1 cellular context compared by ENCODE assay signal in the genomic region with DNA sequence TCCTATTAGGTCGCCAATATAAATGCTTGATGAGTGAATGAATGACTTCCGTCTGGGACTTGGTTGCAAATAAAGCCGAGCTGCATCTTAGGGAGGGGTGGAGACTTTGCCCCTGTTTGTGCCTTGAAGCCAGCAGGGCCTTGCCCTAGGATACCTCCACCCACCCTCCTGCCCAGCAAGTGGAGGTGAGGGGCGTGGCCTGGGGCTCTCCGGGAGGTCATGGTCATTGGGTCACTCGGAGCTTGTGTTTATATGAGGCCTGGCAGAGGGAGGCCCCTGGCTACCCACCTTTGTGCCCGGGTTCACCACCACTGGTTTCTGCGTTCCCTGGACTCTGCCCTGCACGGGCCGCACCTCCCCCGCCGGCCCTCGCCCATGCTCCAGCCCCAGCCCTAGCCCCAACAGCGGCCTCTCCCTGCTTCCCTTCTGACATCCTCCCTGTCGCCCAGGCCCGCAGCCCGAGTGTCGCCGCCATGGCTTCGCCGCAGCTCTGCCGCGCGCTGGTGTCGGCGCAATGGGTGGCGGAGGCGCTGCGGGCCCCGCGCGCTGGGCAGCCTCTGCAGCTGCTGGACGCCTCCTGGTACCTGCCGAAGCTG.
A peak's percentile ranks its signal among the peaks of the same experiment; 100 is the strongest.
TF ChIP-seq lines count a peak whose summit lies in the region.

No MANE protein-coding gene starts in this region.

TF ChIP-seq in HepG2, 621 proteins besides CTCF, POLR2A, EP300 and RAD21 (continued from another document and continues in another):
- TF ChIP-seq, protein P1, sequence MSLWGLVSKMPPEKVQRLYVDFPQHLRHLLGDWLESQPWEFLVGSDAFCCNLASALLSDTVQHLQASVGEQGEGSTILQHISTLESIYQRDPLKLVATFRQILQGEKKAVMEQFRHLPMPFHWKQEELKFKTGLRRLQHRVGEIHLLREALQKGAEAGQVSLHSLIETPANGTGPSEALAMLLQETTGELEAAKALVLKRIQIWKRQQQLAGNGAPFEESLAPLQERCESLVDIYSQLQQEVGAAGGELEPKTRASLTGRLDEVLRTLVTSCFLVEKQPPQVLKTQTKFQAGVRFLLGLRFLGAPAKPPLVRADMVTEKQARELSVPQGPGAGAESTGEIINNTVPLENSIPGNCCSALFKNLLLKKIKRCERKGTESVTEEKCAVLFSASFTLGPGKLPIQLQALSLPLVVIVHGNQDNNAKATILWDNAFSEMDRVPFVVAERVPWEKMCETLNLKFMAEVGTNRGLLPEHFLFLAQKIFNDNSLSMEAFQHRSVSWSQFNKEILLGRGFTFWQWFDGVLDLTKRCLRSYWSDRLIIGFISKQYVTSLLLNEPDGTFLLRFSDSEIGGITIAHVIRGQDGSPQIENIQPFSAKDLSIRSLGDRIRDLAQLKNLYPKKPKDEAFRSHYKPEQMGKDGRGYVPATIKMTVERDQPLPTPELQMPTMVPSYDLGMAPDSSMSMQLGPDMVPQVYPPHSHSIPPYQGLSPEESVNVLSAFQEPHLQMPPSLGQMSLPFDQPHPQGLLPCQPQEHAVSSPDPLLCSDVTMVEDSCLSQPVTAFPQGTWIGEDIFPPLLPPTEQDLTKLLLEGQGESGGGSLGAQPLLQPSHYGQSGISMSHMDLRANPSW (CRISPR knock-in tag; IDR thresholded peaks at IDR 0.05; ENCODE audit: borderline replicate concordance), result no peak
- TF ChIP-seq ZNF598 (CRISPR knock-in tag; IDR thresholded peaks at IDR 0.05; ENCODE audit: borderline replicate concordance) (no peak), ZSCAN31 (CRISPR knock-in tag; IDR thresholded peaks at IDR 0.05; ENCODE audit: low read depth) (no peak), CENPX (CRISPR knock-in tag; IDR thresholded peaks at IDR 0.05) (no peak), ZNF577 (CRISPR knock-in tag; IDR thresholded peaks at IDR 0.05; ENCODE audit: borderline replicate concordance, low read depth) (no peak), GABPB1 (CRISPR knock-in tag; IDR thresholded peaks at IDR 0.05) (peak; percentile 61), ZNF121 (CRISPR knock-in tag; IDR thresholded peaks at IDR 0.05) (no peak), SRY (CRISPR knock-in tag; IDR thresholded peaks at IDR 0.05) (no peak), SKI (IDR thresholded peaks at IDR 0.05; ENCODE audit: partially characterized antibody) (peak; percentile 81), LCORL (IDR thresholded peaks at IDR 0.05) (no peak), LCORL (CRISPR knock-in tag; IDR thresholded peaks at IDR 0.05) (peak; percentile 91), ZNF781 (CRISPR knock-in tag; IDR thresholded peaks at IDR 0.05; ENCODE audit: borderline replicate concordance, not compliant biosample characterization) (no peak), BORCS8-MEF2B (CRISPR knock-in tag; IDR thresholded peaks at IDR 0.05) (peak; percentile 46; the same call in 1 of the 2 replicates), SIX1 (CRISPR knock-in tag; IDR thresholded peaks at IDR 0.05; ENCODE audit: borderline replicate concordance) (no peak), CENPT (CRISPR knock-in tag; IDR thresholded peaks at IDR 0.05; ENCODE audit: low read depth) (no peak), ZKSCAN5 (CRISPR knock-in tag; IDR thresholded peaks at IDR 0.05) (0 out of 2 replicates have a peak, but pooled peaks have one; percentile 39), MEIS2 (CRISPR knock-in tag; IDR thresholded peaks at IDR 0.05) (peak; percentile 46; the same call in 1 of the 2 replicates), MLLT10 (CRISPR knock-in tag; IDR thresholded peaks at IDR 0.05) (no peak), RBFOX2 (IDR thresholded peaks at IDR 0.05; ENCODE audit: low read depth, low read length) (peak; percentile 97), SOX13 (IDR thresholded peaks at IDR 0.05) (no peak), SOX13 (CRISPR knock-in tag; conservative IDR thresholded peaks at IDR 0.05 in 1 of 2, IDR thresholded peaks at IDR 0.05 in 1 of 2) (peak in 1 of 2 experiments; percentile 55; a peak in 2 of 4 replicates), NCOA1 (CRISPR knock-in tag; IDR thresholded peaks at IDR 0.05) (no peak), ZMYM4 (CRISPR knock-in tag; IDR thresholded peaks at IDR 0.05) (peak; percentile 80), CC2D1A (CRISPR knock-in tag; IDR thresholded peaks at IDR 0.05) (no peak), SRSF9 (IDR thresholded peaks at IDR 0.05; ENCODE audit: borderline replicate concordance, insufficient read depth, low read depth, low read length, poor library complexity, severe bottlenecking) (no peak), BRD4 (CRISPR knock-in tag; IDR thresholded peaks at IDR 0.05) (0 out of 2 replicates have a peak, but pooled peaks have one; percentile 26), ZNF331 (CRISPR knock-in tag; IDR thresholded peaks at IDR 0.05) (peak; percentile 15; the same call in 1 of the 2 replicates), HNRNPH1 (optimal IDR thresholded peaks at IDR 0.05; ENCODE audit: low read depth, low read length) (no peak), ZNF17 (CRISPR knock-in tag; IDR thresholded peaks at IDR 0.05) (no peak), SALL1 (CRISPR knock-in tag; IDR thresholded peaks at IDR 0.05) (peak; percentile 91), PRMT3 (CRISPR knock-in tag; IDR thresholded peaks at IDR 0.05; ENCODE audit: borderline replicate concordance, low read depth) (peak; percentile 61; the same call in 1 of the 2 replicates), NFRKB (IDR thresholded peaks at IDR 0.05) (no peak), THAP11 (CRISPR knock-in tag; IDR thresholded peaks at IDR 0.05) (no peak), MXD4 (CRISPR knock-in tag; IDR thresholded peaks at IDR 0.05) (no peak), KLF9 (CRISPR knock-in tag; IDR thresholded peaks at IDR 0.05; ENCODE audit: low read depth) (no peak), NAIF1 (CRISPR knock-in tag; IDR thresholded peaks at IDR 0.05; ENCODE audit: borderline replicate concordance) (no peak), KDM6A (CRISPR knock-in tag; IDR thresholded peaks at IDR 0.05; ENCODE audit: low read depth) (peak; percentile 53), KDM1A (CRISPR knock-in tag; IDR thresholded peaks at IDR 0.05) (0 out of 2 replicates have a peak, but pooled peaks have one; percentile 8), ZFX (CRISPR knock-in tag; IDR thresholded peaks at IDR 0.05; ENCODE audit: low read depth) (peak; percentile 69), ZNF772 (CRISPR knock-in tag; IDR thresholded peaks at IDR 0.05) (no peak), MEIS1 (CRISPR knock-in tag; IDR thresholded peaks at IDR 0.05; ENCODE audit: borderline replicate concordance) (no peak), MBD4 (IDR thresholded peaks at IDR 0.05; ENCODE audit: borderline replicate concordance, low read length) (no peak)
- TF ChIP-seq, protein P2, sequence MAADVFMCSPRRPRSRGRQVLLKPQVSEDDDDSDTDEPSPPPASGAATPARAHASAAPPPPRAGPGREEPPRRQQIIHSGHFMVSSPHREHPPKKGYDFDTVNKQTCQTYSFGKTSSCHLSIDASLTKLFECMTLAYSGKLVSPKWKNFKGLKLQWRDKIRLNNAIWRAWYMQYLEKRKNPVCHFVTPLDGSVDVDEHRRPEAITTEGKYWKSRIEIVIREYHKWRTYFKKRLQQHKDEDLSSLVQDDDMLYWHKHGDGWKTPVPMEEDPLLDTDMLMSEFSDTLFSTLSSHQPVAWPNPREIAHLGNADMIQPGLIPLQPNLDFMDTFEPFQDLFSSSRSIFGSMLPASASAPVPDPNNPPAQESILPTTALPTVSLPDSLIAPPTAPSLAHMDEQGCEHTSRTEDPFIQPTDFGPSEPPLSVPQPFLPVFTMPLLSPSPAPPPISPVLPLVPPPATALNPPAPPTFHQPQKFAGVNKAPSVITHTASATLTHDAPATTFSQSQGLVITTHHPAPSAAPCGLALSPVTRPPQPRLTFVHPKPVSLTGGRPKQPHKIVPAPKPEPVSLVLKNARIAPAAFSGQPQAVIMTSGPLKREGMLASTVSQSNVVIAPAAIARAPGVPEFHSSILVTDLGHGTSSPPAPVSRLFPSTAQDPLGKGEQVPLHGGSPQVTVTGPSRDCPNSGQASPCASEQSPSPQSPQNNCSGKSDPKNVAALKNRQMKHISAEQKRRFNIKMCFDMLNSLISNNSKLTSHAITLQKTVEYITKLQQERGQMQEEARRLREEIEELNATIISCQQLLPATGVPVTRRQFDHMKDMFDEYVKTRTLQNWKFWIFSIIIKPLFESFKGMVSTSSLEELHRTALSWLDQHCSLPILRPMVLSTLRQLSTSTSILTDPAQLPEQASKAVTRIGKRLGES (CRISPR knock-in tag; IDR thresholded peaks at IDR 0.05; ENCODE audit: borderline replicate concordance), result no peak
- TF ChIP-seq, protein P3, sequence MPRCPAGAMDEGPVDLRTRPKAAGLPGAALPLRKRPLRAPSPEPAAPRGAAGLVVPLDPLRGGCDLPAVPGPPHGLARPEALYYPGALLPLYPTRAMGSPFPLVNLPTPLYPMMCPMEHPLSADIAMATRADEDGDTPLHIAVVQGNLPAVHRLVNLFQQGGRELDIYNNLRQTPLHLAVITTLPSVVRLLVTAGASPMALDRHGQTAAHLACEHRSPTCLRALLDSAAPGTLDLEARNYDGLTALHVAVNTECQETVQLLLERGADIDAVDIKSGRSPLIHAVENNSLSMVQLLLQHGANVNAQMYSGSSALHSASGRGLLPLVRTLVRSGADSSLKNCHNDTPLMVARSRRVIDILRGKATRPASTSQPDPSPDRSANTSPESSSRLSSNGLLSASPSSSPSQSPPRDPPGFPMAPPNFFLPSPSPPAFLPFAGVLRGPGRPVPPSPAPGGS (CRISPR knock-in tag; IDR thresholded peaks at IDR 0.05), result no peak
- TF ChIP-seq, protein P4, sequence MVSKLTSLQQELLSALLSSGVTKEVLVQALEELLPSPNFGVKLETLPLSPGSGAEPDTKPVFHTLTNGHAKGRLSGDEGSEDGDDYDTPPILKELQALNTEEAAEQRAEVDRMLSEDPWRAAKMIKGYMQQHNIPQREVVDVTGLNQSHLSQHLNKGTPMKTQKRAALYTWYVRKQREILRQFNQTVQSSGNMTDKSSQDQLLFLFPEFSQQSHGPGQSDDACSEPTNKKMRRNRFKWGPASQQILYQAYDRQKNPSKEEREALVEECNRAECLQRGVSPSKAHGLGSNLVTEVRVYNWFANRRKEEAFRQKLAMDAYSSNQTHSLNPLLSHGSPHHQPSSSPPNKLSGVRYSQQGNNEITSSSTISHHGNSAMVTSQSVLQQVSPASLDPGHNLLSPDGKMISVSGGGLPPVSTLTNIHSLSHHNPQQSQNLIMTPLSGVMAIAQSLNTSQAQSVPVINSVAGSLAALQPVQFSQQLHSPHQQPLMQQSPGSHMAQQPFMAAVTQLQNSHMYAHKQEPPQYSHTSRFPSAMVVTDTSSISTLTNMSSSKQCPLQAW (CRISPR knock-in tag; IDR thresholded peaks at IDR 0.05), result no peak
- TF ChIP-seq, protein P5, sequence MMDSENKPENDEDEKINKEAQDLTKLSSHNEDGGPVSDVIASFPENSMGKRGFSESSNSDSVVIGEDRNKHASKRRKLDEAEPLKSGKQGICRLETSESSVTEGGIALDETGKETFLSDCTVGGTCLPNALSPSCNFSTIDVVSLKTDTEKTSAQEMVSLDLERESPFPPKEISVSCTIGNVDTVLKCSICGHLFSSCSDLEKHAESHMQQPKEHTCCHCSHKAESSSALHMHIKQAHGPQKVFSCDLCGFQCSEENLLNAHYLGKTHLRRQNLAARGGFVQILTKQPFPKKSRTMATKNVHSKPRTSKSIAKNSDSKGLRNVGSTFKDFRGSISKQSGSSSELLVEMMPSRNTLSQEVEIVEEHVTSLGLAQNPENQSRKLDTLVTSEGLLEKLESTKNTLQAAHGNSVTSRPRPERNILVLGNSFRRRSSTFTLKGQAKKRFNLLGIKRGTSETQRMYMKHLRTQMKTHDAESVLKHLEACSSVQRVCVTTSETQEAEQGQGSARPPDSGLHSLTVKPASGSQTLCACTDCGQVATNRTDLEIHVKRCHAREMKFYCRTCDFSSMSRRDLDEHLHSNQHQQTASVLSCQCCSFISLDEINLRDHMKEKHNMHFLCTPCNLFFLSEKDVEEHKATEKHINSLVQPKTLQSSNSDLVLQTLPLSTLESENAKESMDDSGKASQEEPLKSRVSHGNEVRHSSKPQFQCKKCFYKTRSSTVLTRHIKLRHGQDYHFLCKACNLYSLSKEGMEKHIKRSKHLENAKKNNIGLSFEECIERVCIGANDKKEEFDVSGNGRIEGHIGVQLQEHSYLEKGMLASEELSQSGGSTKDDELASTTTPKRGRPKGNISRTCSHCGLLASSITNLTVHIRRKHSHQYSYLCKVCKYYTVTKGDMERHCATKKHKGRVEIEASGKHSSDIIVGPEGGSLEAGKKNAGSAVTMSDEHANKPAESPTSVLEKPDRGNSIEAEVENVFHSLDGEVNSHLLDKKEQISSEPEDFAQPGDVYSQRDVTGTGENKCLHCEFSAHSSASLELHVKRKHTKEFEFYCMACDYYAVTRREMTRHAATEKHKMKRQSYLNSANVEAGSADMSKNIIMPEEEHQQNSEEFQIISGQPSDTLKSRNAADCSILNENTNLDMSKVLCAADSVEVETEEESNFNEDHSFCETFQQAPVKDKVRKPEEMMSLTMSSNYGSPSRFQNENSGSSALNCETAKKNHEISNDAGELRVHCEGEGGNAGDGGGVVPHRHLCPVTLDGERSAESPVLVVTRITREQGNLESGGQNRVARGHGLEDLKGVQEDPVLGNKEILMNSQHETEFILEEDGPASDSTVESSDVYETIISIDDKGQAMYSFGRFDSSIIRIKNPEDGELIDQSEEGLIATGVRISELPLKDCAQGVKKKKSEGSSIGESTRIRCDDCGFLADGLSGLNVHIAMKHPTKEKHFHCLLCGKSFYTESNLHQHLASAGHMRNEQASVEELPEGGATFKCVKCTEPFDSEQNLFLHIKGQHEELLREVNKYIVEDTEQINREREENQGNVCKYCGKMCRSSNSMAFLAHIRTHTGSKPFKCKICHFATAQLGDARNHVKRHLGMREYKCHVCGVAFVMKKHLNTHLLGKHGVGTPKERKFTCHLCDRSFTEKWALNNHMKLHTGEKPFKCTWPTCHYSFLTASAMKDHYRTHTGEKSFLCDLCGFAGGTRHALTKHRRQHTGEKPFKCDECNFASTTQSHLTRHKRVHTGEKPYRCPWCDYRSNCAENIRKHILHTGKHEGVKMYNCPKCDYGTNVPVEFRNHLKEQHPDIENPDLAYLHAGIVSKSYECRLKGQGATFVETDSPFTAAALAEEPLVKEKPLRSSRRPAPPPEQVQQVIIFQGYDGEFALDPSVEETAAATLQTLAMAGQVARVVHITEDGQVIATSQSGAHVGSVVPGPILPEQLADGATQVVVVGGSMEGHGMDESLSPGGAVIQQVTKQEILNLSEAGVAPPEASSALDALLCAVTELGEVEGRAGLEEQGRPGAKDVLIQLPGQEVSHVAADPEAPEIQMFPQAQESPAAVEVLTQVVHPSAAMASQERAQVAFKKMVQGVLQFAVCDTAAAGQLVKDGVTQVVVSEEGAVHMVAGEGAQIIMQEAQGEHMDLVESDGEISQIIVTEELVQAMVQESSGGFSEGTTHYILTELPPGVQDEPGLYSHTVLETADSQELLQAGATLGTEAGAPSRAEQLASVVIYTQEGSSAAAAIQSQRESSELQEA (CRISPR knock-in tag; IDR thresholded peaks at IDR 0.05; ENCODE audit: not compliant biosample characterization), result no peak
- TF ChIP-seq, protein P6, sequence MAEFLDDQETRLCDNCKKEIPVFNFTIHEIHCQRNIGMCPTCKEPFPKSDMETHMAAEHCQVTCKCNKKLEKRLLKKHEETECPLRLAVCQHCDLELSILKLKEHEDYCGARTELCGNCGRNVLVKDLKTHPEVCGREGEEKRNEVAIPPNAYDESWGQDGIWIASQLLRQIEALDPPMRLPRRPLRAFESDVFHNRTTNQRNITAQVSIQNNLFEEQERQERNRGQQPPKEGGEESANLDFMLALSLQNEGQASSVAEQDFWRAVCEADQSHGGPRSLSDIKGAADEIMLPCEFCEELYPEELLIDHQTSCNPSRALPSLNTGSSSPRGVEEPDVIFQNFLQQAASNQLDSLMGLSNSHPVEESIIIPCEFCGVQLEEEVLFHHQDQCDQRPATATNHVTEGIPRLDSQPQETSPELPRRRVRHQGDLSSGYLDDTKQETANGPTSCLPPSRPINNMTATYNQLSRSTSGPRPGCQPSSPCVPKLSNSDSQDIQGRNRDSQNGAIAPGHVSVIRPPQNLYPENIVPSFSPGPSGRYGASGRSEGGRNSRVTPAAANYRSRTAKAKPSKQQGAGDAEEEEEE (CRISPR knock-in tag; IDR thresholded peaks at IDR 0.05; ENCODE audit: borderline replicate concordance), result no peak
